Comparison of ENCODE assay signal across 7 cellular contexts in the genomic region with DNA sequence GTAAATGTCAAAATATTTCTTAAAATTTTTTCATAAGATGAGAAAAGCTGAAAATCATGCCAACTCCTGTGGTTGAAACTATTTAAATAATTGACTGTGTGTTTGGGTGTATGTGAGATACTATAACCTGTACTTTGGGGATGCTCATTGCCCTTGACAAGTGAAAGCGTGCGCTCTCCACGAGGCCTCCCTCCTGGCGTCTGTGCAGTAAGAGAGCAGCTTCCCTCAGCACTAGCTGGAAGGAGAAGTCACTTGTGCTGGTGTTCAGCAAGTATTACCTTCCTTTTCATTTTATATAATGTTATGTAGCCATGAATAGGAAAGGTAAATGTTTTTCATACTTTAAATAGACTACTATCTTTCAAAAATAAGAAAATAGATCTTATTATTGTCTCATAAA.
"Had no signal": no experiment of that assay in that cellular context is flagged by ENCODE, and none has a peak within 500 bp of the region (broad histone marks: within the 10 kb centered on the region; RNA-seq: fewer than 3 reads in every experiment).

No MANE protein-coding gene starts in this region.

- H3K4me3 ChIP-seq: K562 had no signal

- ATAC-seq: HepG2, K562 had no signal

- H3K27ac Mint-ChIP-seq: IgD-negative memory B cell had no signal

- H3K27me3 Mint-ChIP-seq: IgD-negative memory B cell had no signal

- FAIRE-seq: HepG2, K562 had no signal

- DNase-seq: IMR-90, KBM-7, KG1 had no signal

- H3K4me3 Mint-ChIP-seq: IgD-negative memory B cell had no signal

- H3K27ac ChIP-seq: HL-60 had no signal
